8 cellular contexts compared by ENCODE assay signal in genomic region chr1:176766779-176767178, GRCh38.
"Had no signal": no experiment of that assay in that cellular context is flagged by ENCODE, and none has a peak within 500 bp of the region (broad histone marks: within the 10 kb centered on the region; RNA-seq: fewer than 3 reads in every experiment).

No MANE protein-coding gene starts in this region.

- FAIRE-seq: HTR-8/SVneo, K562 had no signal

- H3K27ac Mint-ChIP-seq: IgD-negative memory B cell had no signal

- H3K36me3 Mint-ChIP-seq: IgD-negative memory B cell had no signal

- H3K4me2 ChIP-seq: KMS-11 had no signal

- H3K9ac ChIP-seq: KMS-11 had no signal

- DNase-seq: IMR-90, KBM-7, KG1 had no signal

- H3K4me1 Mint-ChIP-seq: IgD-negative memory B cell had no signal

- H3K4me3 Mint-ChIP-seq: IgD-negative memory B cell had no signal

- ATAC-seq: K562 had no signal

- H3K4me3 ChIP-seq: K562 had no signal

- H3K27ac ChIP-seq: HL-60, KMS-11 had no signal
